15 cellular contexts compared by ENCODE assay signal in the genomic region with DNA sequence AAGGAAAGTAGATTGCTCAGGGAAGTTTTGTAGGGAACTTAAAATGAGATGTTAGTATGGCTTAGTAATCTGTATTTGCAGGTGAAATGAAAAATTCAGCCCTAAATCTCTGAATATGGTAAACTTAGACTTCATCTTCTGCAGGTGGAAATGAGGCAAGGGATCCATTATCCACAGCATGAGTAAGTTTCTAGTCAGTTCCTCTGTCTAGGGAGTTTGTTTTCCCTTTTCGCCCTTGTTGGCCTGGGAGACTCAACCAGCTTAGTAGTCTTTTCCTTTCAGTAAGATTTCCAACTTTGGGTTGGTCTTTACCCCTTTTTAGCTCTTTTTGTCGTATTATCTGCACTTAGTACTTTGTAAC.
A peak's percentile ranks its signal among the peaks of the same experiment; 100 is the strongest.
DNase-seq lines count a peak whose midpoint lies in the region; ATAC-seq and TF ChIP-seq lines count a peak whose summit lies in the region.
"Had no signal": no experiment of that assay in that cellular context is flagged by ENCODE, and none has a peak within 500 bp of the region (broad histone marks: within the 10 kb centered on the region; RNA-seq: fewer than 3 reads in every experiment).

No MANE protein-coding gene starts in this region.

- peaks cover 2% of the 10 kb centered on the region for H3K4me1 Mint-ChIP-seq in activated CD8-positive, alpha-beta memory T cell treated with anti-CD3 and anti-CD28 coated beads, Interleukin-2, amount 10 ng/mL, durations not matched to agents 7 days and 5 days

- H3K4me3 ChIP-seq in fibroblast of mammary gland (ENCODE audit: control insufficient read depth, low read depth, low read length) (no peak overlapping the region), H7 (ENCODE audit: insufficient read depth, low read depth, low read length) (no peak overlapping the region)
- H3K4me3 ChIP-seq: body of pancreas had no signal

- ATAC-seq in GM18907 (IDR thresholded peaks at IDR 0.05; ENCODE audit: unreplicated experiment) (peak; percentile 33), GM21737 (IDR thresholded peaks at IDR 0.05; ENCODE audit: unreplicated experiment) (peak; percentile 10), HG03354 (IDR thresholded peaks at IDR 0.05; ENCODE audit: poor library complexity, severe bottlenecking, unreplicated experiment) (peak; percentile 36)
- no peak for ATAC-seq in activated CD8-positive, alpha-beta memory T cell treated with anti-CD3 and anti-CD28 coated beads, Interleukin-2, amount 10 ng/mL, durations not matched to agents 7 days and 5 days
- ATAC-seq: body of pancreas had no signal

- H3K4me3 Mint-ChIP-seq in activated CD8-positive, alpha-beta memory T cell treated with anti-CD3 and anti-CD28 coated beads, Interleukin-2, amount 10 ng/mL, durations not matched to agents 7 days and 5 days, result no peak overlapping the region
- H3K4me3 Mint-ChIP-seq: CD4-positive, alpha-beta memory T cell had no signal

- CTCF ChIA-PET in activated CD8-positive, alpha-beta memory T cell treated with anti-CD3 and anti-CD28 coated beads, Interleukin-2, amount 10 ng/mL, durations not matched to agents 7 days and 5 days (lab: Charles Lee), result no interaction called here

- H3K36me3 Mint-ChIP-seq in activated CD8-positive, alpha-beta memory T cell treated with anti-CD3 and anti-CD28 coated beads, Interleukin-2, amount 10 ng/mL, durations not matched to agents 7 days and 5 days, result peaks cover 22% of the 10 kb centered on the region

- no peaks in the 10 kb centered on the region for H3K36me3 ChIP-seq in H7 (replicated peaks; ENCODE audit: control insufficient read depth, insufficient read depth, low read length)

- DNase-seq in fibroblast of mammary gland (ENCODE audit: low read depth) (peak; percentile 40), H7 (no peak), NCI-H2029 treated with DMSO at 0.1 percent for 48 hours (lab: John Stamatoyannopoulos, UW) (no peak)
- DNase-seq in activated CD8-positive, alpha-beta memory T cell treated with anti-CD3 and anti-CD28 coated beads, Interleukin-2, amount 10 ng/mL, durations not matched to agents 7 days and 5 days, result no peak
- no peak for DNase-seq in stimulated activated CD4-positive, alpha-beta T cell treated with anti-CD3 and anti-CD28 coated beads, Interleukin-4, amount 100 ng/mL, for 1 hour
- DNase-seq: body of pancreas; CD4-positive, alpha-beta memory T cell; erythroblast; islet precursor cell; NCI-H1436; stimulated activated CD8-positive, alpha-beta memory T cell treated with anti-CD3 and anti-CD28 coated beads, Interleukin-4, amount 100 ng/mL, for 48 hours had no signal

- no peaks in the 10 kb centered on the region for H3K27me3 Mint-ChIP-seq in activated CD8-positive, alpha-beta memory T cell treated with anti-CD3 and anti-CD28 coated beads, Interleukin-2, amount 10 ng/mL, durations not matched to agents 7 days and 5 days
- H3K27me3 Mint-ChIP-seq: CD4-positive, alpha-beta memory T cell; naive B cell had no signal

- TF ChIP-seq CTCF in fibroblast of mammary gland (conservative IDR thresholded peaks at IDR 0.05; ENCODE audit: control insufficient read depth, insufficient read depth, low read depth, low read length), result no peak

- no peak overlapping the region for H3K27ac Mint-ChIP-seq in activated CD8-positive, alpha-beta memory T cell treated with anti-CD3 and anti-CD28 coated beads, Interleukin-2, amount 10 ng/mL, durations not matched to agents 7 days and 5 days

- no peaks in the 10 kb centered on the region for H3K27me3 ChIP-seq in H7 (ENCODE audit: control insufficient read depth, insufficient read depth, low read length)
- H3K27me3 ChIP-seq: body of pancreas had no signal

- H3K9me3 Mint-ChIP-seq in activated CD8-positive, alpha-beta memory T cell treated with anti-CD3 and anti-CD28 coated beads, Interleukin-2, amount 10 ng/mL, durations not matched to agents 7 days and 5 days (ENCODE audit: low read depth), result no peaks in the 10 kb centered on the region
- H3K9me3 Mint-ChIP-seq: CD4-positive, alpha-beta memory T cell; naive B cell had no signal
